9 cellular contexts compared by ENCODE assay signal in genomic region chr2:159090514-159091201, GRCh38.
DNase-seq lines count a peak whose midpoint lies in the region; ATAC-seq and TF ChIP-seq lines count a peak whose summit lies in the region.
"Had no signal": no experiment of that assay in that cellular context is flagged by ENCODE, and none has a peak within 500 bp of the region (broad histone marks: within the 10 kb centered on the region; RNA-seq: fewer than 3 reads in every experiment).

No MANE protein-coding gene starts in this region.

- DNase-seq in Right ventricle myocardium inferior (ENCODE audit: missing footprints) (no peak), cardiac septum (ENCODE audit: low spot score) (no peak), osteoblast (ENCODE audit: insufficient read length, low spot score, missing footprints) (no peak), iPS-NIHi7 (ENCODE audit: extremely low spot score) (no peak), germinal center (ENCODE audit: low spot score) (no peak), head of caudate nucleus (no peak)
- DNase-seq: DND-41 had no signal

- peak overlapping the region; percentile 69 for H3K4me2 ChIP-seq in osteoblast (ENCODE audit: insufficient read depth, low read length)

- no peaks in the 10 kb centered on the region for H3K9me3 ChIP-seq in osteoblast (ENCODE audit: low read depth, low read length)

- no peak overlapping the region for H2AFZ ChIP-seq in osteoblast (ENCODE audit: low read length)

- ATAC-seq in Right ventricle myocardium inferior: peak; percentile 37
- ATAC-seq in HG03558 (IDR thresholded peaks at IDR 0.05; ENCODE audit: extremely low read depth, unreplicated experiment): peak; percentile 53

- intact Hi-C loops in Right ventricle myocardium inferior (cut with DNase I) (no loop called here), cardiac septum (cut with DNase I) (loop anchor here (5.0 kb wide), 1 partner anchor 123 kb away; the partner anchor contains the start of gene TANC1), head of caudate nucleus (cut with DNase I) (no loop called here)

- peak overlapping the region; percentile 7 for H3K27ac ChIP-seq in cingulate gyrus (ENCODE audit: low read depth, low read length)
- H3K27ac ChIP-seq in osteoblast (ENCODE audit: low read depth, low read length): peak overlapping the region; percentile 87

- peaks cover 37% of the 10 kb centered on the region for H3K79me2 ChIP-seq in osteoblast (ENCODE audit: insufficient read depth, low read length)

- H3K36me3 ChIP-seq in osteoblast (ENCODE audit: insufficient read depth, low read length): no peaks in the 10 kb centered on the region

- H3K4me3 ChIP-seq in osteoblast (ENCODE audit: insufficient read depth, low read length): no peak overlapping the region

- no peaks in the 10 kb centered on the region for H4K20me1 ChIP-seq in osteoblast (ENCODE audit: insufficient read depth, low read length)

- H3K27me3 ChIP-seq in osteoblast (ENCODE audit: insufficient read depth, low read length): no peaks in the 10 kb centered on the region

- H3K4me1 ChIP-seq in osteoblast (ENCODE audit: insufficient read depth, low read length): peaks cover 59% of the 10 kb centered on the region

- TF ChIP-seq CTCF in osteoblast (IDR thresholded peaks at IDR 0.05; ENCODE audit: extremely low read depth, low read depth, low read length): no peak
